1 cellular context compared by ENCODE assay signal in genomic region chr4:94451669-94452475, GRCh38.
TF ChIP-seq lines count a peak whose summit lies in the region.

PDLIM5 (plus strand) TSS chr4:94451942; CDS start chr4:94455289, 3,347 bp downstream.

TF ChIP-seq in WTC11, 78 proteins besides CTCF, POLR2A, EP300 and RAD21 (continued from another document and continues in another):
- TF ChIP-seq AR (CRISPR knock-in tag; IDR thresholded peaks at IDR 0.05) (no peak), ELF4 (CRISPR knock-in tag; IDR thresholded peaks at IDR 0.05; ENCODE audit: low read depth) (no peak), ZNF263 (CRISPR knock-in tag; IDR thresholded peaks at IDR 0.05; ENCODE audit: low read depth) (no peak), FOXP1 (CRISPR knock-in tag; IDR thresholded peaks at IDR 0.05; ENCODE audit: borderline replicate concordance) (peak; percentile 86; the same call in 1 of the 2 replicates), E2F5 (CRISPR knock-in tag; IDR thresholded peaks at IDR 0.05) (peak; percentile 77), STAT6 (CRISPR knock-in tag; conservative IDR thresholded peaks at IDR 0.05; ENCODE audit: low read depth) (no peak), PRDM15 (CRISPR knock-in tag; IDR thresholded peaks at IDR 0.05) (no peak), ATF2 (CRISPR knock-in tag; IDR thresholded peaks at IDR 0.05; ENCODE audit: borderline replicate concordance, low read depth) (no peak), ZBTB43 (CRISPR knock-in tag; IDR thresholded peaks at IDR 0.05) (peak; percentile 84), IRF1 (CRISPR knock-in tag; IDR thresholded peaks at IDR 0.05) (no peak), FOXP4 (CRISPR knock-in tag; IDR thresholded peaks at IDR 0.05) (peak; percentile 76), GABPB1 (CRISPR knock-in tag; IDR thresholded peaks at IDR 0.05) (peak; percentile 36; the same call in 1 of the 2 replicates), ATF3 (CRISPR knock-in tag; conservative IDR thresholded peaks at IDR 0.05) (no peak), PREB (CRISPR knock-in tag; IDR thresholded peaks at IDR 0.05; ENCODE audit: borderline replicate concordance) (no peak), ZNF396 (CRISPR knock-in tag; IDR thresholded peaks at IDR 0.05; ENCODE audit: borderline replicate concordance) (no peak), SMAD3 (CRISPR knock-in tag; IDR thresholded peaks at IDR 0.05; ENCODE audit: borderline replicate concordance) (no peak), ZNF532 (CRISPR knock-in tag; IDR thresholded peaks at IDR 0.05; ENCODE audit: borderline replicate concordance) (no peak), RELA (CRISPR knock-in tag; IDR thresholded peaks at IDR 0.05; ENCODE audit: borderline replicate concordance) (no peak), FOXK1 (CRISPR knock-in tag; IDR thresholded peaks at IDR 0.05) (no peak), CDX4 (CRISPR knock-in tag; IDR thresholded peaks at IDR 0.05; ENCODE audit: borderline replicate concordance) (no peak), E2F4 (CRISPR knock-in tag; IDR thresholded peaks at IDR 0.05; ENCODE audit: borderline replicate concordance, low read depth) (no peak), KAT7 (CRISPR knock-in tag; IDR thresholded peaks at IDR 0.05; ENCODE audit: borderline replicate concordance) (peak; percentile 81; the same call in 1 of the 2 replicates), CREB1 (CRISPR knock-in tag; IDR thresholded peaks at IDR 0.05) (no peak)
